ENCODE assay signal across 8 cellular contexts in the genomic region with DNA sequence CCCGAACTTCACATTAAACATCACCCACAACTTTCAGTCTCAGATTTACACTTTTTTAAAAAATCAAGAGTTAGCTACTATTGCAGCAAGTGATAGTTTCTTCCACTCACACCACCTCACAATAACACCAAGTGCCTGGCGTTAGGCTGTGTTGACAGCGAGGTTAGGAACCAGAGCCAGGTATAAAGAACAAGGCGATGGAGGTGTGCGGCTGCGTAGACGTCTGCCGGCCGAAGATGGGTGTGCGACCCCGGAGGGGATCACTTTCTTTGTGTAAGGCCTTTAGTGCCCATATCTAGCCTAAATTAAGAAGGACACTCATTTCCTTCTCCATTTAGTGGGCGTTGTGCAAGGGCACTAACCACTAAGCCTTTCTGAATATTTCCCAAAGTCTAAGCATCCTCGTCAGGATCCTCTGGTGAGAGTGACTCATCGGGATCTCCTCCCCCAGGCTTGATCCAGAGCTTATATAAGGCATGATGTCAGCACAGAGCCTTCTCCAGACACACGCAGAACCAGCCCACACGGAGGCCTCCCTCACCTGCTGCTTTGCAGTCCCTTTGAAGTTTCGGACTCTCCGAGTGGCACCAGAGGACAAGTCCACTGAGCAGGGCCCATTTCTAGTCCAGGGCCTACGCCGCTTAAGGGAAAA. TPM values are rescaled to one million over a fixed set of nuclear protein-coding genes. Genes with fewer than 3 reads are reported as not detected.
A peak's percentile ranks its signal among the peaks of the same experiment; 100 is the strongest.
DNase-seq lines count a peak whose midpoint lies in the region; TF ChIP-seq lines count a peak whose summit lies in the region.

No MANE protein-coding gene starts in this region.

- peaks cover 21% of the 10 kb centered on the region for H3K4me1 ChIP-seq in mesodermal cell (ENCODE audit: control insufficient read depth, insufficient read depth, low read length, poor library complexity, severe bottlenecking)
- peaks cover 0 to 14% (median 0%) of the 10 kb centered on the region in 4 donors for H3K4me1 ChIP-seq in Peyer's patch

- H3K9me3 ChIP-seq in mesodermal cell (ENCODE audit: control insufficient read depth, low read length), result no peaks in the 10 kb centered on the region
- H3K9me3 ChIP-seq in Peyer's patch, result no peaks in the 10 kb centered on the region

- H3K36me3 ChIP-seq in mesodermal cell (ENCODE audit: control insufficient read depth, insufficient read depth, low read length), result no peaks in the 10 kb centered on the region
- H3K36me3 ChIP-seq in Peyer's patch, result no peaks in the 10 kb centered on the region

- TF ChIP-seq CTCF in Peyer's patch (IDR thresholded peaks at IDR 0.05) (no peak), GM20000 (IDR thresholded peaks at IDR 0.05; ENCODE audit: extremely low read depth, missing control alignments) (no peak)

- H3K27me3 ChIP-seq in Peyer's patch, result peaks cover 0 to 7% of the 10 kb centered on the region in 2 donors

- WGBS in mesodermal cell (ENCODE audit: insufficient coverage in 2 of 2), 2 experiments, result 61 to 71% methylated on average over 15 to 19 of the region's 20 CpGs

- H3K4me3 ChIP-seq in mesodermal cell (ENCODE audit: extremely low read depth, insufficient read depth, low read length, poor library complexity, severe bottlenecking), result peak overlapping the region; percentile 39
- peak overlapping the region in 2 of 4 donors; percentile 54 to 63 for H3K4me3 ChIP-seq in Peyer's patch

- H3K27ac ChIP-seq in mesodermal cell (ENCODE audit: low read depth, low read length, severe bottlenecking), result peak overlapping the region; percentile 79
- no peak overlapping the region for H3K27ac ChIP-seq in Peyer's patch

- no peak for TF ChIP-seq POLR2A in Peyer's patch (IDR thresholded peaks at IDR 0.05)

- DNase-seq in D341Med (ENCODE audit: low spot score), result peak; percentile 57
- peak; percentile 58 for DNase-seq in NCI-H2171 (lab: John Stamatoyannopoulos, UW)
- DNase-seq in dedifferentiated amniotic fluid mesenchymal stem cell (ENCODE audit: extremely low spot score), result peak; percentile 89
- no peak for DNase-seq in NCI-H187 (lab: John Stamatoyannopoulos, UW)
- no peak for DNase-seq in Peyer's patch
- no peak for DNase-seq in NCI-H748 treated with DMSO at 0.1 percent for 48 hours (lab: John Stamatoyannopoulos, UW)
- no peak for DNase-seq in GM20000 (ENCODE audit: low spot score)

RNA-seq across cellular contexts. Expression of a gene that starts 11.8 kb away (rescaled TPM):
- 1.8 TPM for polyA plus RNA-seq in mesodermal cell (2013, experiment 1 of 2)
- 1.1 TPM for polyA plus RNA-seq in mesodermal cell (2013, experiment 2 of 2)
- total RNA-seq in Peyer's patch, result not detected

Comparison
In these comparisons a context has a peak if more than half of its experiments do, and no peak if none do; other contexts are left out.
1. DNase-seq: peak in D341Med (single experiment), NCI-H2171 (single experiment) and dedifferentiated amniotic fluid mesenchymal stem cell (single experiment); none in NCI-H187 (0 of 2), Peyer's patch (0 of 3), NCI-H748 treated with DMSO at 0.1 percent for 48 hours (single experiment) and GM20000 (single experiment).